In genomic region chr12:120079352-120080042, GRCh38 we compare ENCODE assay signal across 13 cellular contexts. TPM values are rescaled to one million over a fixed set of nuclear protein-coding genes. Genes with fewer than 3 reads are reported as not detected.
DNase-seq lines count a peak whose midpoint lies in the region; ATAC-seq, FAIRE-seq and TF ChIP-seq lines count a peak whose summit lies in the region.
"Had no signal": no experiment of that assay in that cellular context is flagged by ENCODE, and none has a peak within 500 bp of the region (broad histone marks: within the 10 kb centered on the region; RNA-seq: fewer than 3 reads in every experiment).

No MANE protein-coding gene starts in this region.

- 53% methylated on average over 7 of the region's 7 CpGs for WGBS in right cardiac atrium

- H3K27ac Mint-ChIP-seq in T-helper 17 cell, result peak overlapping the region; percentile 88
- H3K27ac Mint-ChIP-seq: endodermal cell had no signal

- peaks cover 3% of the 10 kb centered on the region for H3K36me3 Mint-ChIP-seq in T-helper 17 cell (ENCODE audit: low read depth)

- H3K27me3 Mint-ChIP-seq in T-helper 17 cell, result no peaks in the 10 kb centered on the region

- intact Hi-C loops in right cardiac atrium (cut with DNase I), result no loop called here
- intact Hi-C loops in Right ventricle myocardium inferior (cut with DNase I), result loop anchor here (10.0 kb wide), 1 partner anchor 95 kb away; the partner anchor contains the start of gene BICDL1
- intact Hi-C loops in vagina (cut with DNase I), result no loop called here

- DNase-seq in right cardiac atrium, result no peak
- no peak for DNase-seq in Right ventricle myocardium inferior (ENCODE audit: missing footprints)
- no peak for DNase-seq in T-helper 17 cell
- peak; percentile 23 for DNase-seq in iris pigment epithelial cell (ENCODE audit: low read depth)
- DNase-seq in vagina (ENCODE audit: extremely low spot score in 2 of 2), result no peak
- DNase-seq in COR-L47 (lab: John Stamatoyannopoulos, UW), result no peak
- no peak for DNase-seq in NCI-H2029 (lab: John Stamatoyannopoulos, UW)
- DNase-seq in RCC 7860 (ENCODE audit: low spot score), result no peak
- DNase-seq: activated CD8-positive, alpha-beta memory T cell treated with anti-CD3 and anti-CD28 coated beads for 24 hours; H9; MG63; NCI-H524 treated with DMSO at 0.1 percent for 48 hours had no signal

- H3K4me1 Mint-ChIP-seq in T-helper 17 cell, result peaks cover 8% of the 10 kb centered on the region

- no peaks in the 10 kb centered on the region for H3K4me1 ChIP-seq in right cardiac atrium (ENCODE audit: control insufficient read depth, insufficient read depth, low read length)
- peaks cover 9% of the 10 kb centered on the region for H3K4me1 ChIP-seq in vagina

- ATAC-seq in right cardiac atrium (peak; percentile 8 to 39), Right ventricle myocardium inferior (no peak), T-helper 17 cell (no peak)

- H3K4me3 Mint-ChIP-seq in T-helper 17 cell, result no peak overlapping the region
- H3K4me3 Mint-ChIP-seq: endodermal cell, H9 had no signal

- no peak for TF ChIP-seq POLR2A in vagina (IDR thresholded peaks at IDR 0.05)

- H3K36me3 ChIP-seq in vagina, result no peaks in the 10 kb centered on the region
- H3K36me3 ChIP-seq: MG63 had no signal

- no peak overlapping the region for H3K27ac ChIP-seq in right cardiac atrium (ENCODE audit: low read length)
- peak overlapping the region; percentile 13 for H3K27ac ChIP-seq in vagina

- H3K27me3 ChIP-seq in right cardiac atrium (ENCODE audit: control insufficient read depth, insufficient read depth) (no peaks in the 10 kb centered on the region), vagina (no peaks in the 10 kb centered on the region)

- H3K9me3 ChIP-seq in right cardiac atrium (ENCODE audit: control insufficient read depth, low read length) (no peaks in the 10 kb centered on the region), T-helper 17 cell (ENCODE audit: control insufficient read depth, low read length, poor library complexity, severe bottlenecking) (no peaks in the 10 kb centered on the region), vagina (no peaks in the 10 kb centered on the region)
- H3K9me3 ChIP-seq: MG63 had no signal

- no peak for TF ChIP-seq CTCF in vagina (IDR thresholded peaks at IDR 0.05)

- H3K4me3 ChIP-seq in right cardiac atrium (ENCODE audit: low read length), result no peak overlapping the region
- no peak overlapping the region for H3K4me3 ChIP-seq in vagina
- H3K4me3 ChIP-seq: MG63 had no signal

- FAIRE-seq in RCC 7860 (lab: Jason Lieb, UNC), result no peak

RNA-seq across cellular contexts. Expression of gene RAB35, which starts 37.1 kb away (rescaled TPM):
- 10 to 100 TPM; 21.3 to 32.0 (median 25.2) TPM for total RNA-seq in right cardiac atrium
- polyA plus RNA-seq in right cardiac atrium, result 20.1 TPM
- 25.6 TPM for total RNA-seq in Right ventricle myocardium inferior
- total RNA-seq in T-helper 17 cell, result 10 to 100 TPM; 53.3 to 64.9 TPM
- 30.9 TPM for total RNA-seq in vagina

Comparison
In these comparisons a context has a peak if more than half of its experiments do, and no peak if none do; other contexts are left out.
1. ATAC-seq: peak in right cardiac atrium (2 of 2); none in Right ventricle myocardium inferior (single experiment) and T-helper 17 cell (single experiment).